In the genomic region with DNA sequence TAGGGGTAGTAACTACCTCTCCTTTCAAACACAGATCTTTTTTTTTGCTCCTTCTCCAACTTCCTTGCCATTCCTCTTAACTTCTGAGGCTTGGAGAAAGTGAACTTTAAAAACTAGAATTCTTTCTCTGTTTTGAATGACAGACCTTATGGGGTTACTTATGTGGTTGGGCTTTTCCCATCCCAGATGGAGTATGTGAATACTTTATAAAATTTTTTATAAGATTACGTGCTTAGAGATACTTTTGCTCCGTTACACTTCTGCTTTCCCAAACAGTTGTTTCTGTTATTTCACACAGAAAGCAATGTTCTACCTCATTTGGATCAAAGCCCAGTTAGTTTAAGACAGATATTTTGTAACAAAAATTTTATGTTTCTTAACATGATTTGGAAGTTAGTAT, we compare ENCODE assay signal across 1 cellular context.
A peak's percentile ranks its signal among the peaks of the same experiment; 100 is the strongest.
TF ChIP-seq lines count a peak whose summit lies in the region.

No MANE protein-coding gene starts in this region.

TF ChIP-seq in HEK293, 187 proteins besides CTCF, POLR2A, EP300 and RAD21:
- TF ChIP-seq ZNF449 (tag by site-specific recombination; IDR thresholded peaks at IDR 0.05) (peak; percentile 76), ZNF645 (tag by site-specific recombination; IDR thresholded peaks at IDR 0.05) (no peak)
